Comparison of ENCODE assay signal across 11 cellular contexts in genomic region chr20:63472159-63472811, GRCh38. TPM values are rescaled to one million over a fixed set of nuclear protein-coding genes. Genes with fewer than 3 reads are reported as not detected.
A peak's percentile ranks its signal among the peaks of the same experiment; 100 is the strongest.
DNase-seq lines count a peak whose midpoint lies in the region; ATAC-seq and TF ChIP-seq lines count a peak whose summit lies in the region.
"Had no signal": no experiment of that assay in that cellular context is flagged by ENCODE, and none has a peak within 500 bp of the region (broad histone marks: within the 10 kb centered on the region; RNA-seq: fewer than 3 reads in every experiment).

Gene KCNQ2 (minus strand): TSS chr20:63472655. CDS start chr20:63472463, 192 bp downstream.

- H3K36me3 Mint-ChIP-seq in activated CD8-positive, alpha-beta T cell treated with anti-CD3 and anti-CD28 coated beads for 36 hours (ENCODE audit: low read depth) = no peaks in the 10 kb centered on the region
- no peaks in the 10 kb centered on the region for H3K36me3 Mint-ChIP-seq in activated CD8-positive, alpha-beta T cell treated with anti-CD3 and anti-CD28 coated beads, Interleukin-2, amount 10 ng/mL, durations not matched to agents 7 days and 5 days (ENCODE audit: low read depth)
- H3K36me3 Mint-ChIP-seq in glutamatergic neuron (ENCODE audit: unreplicated experiment) = no peaks in the 10 kb centered on the region

- H3K27me3 Mint-ChIP-seq in activated CD8-positive, alpha-beta T cell treated with anti-CD3 and anti-CD28 coated beads for 36 hours = peaks cover 35% of the 10 kb centered on the region
- peaks cover 19% of the 10 kb centered on the region for H3K27me3 Mint-ChIP-seq in activated CD8-positive, alpha-beta T cell treated with anti-CD3 and anti-CD28 coated beads, Interleukin-2, amount 10 ng/mL, durations not matched to agents 7 days and 5 days (ENCODE audit: low read depth)
- H3K27me3 Mint-ChIP-seq in glutamatergic neuron (ENCODE audit: unreplicated experiment) = peaks cover 8% of the 10 kb centered on the region

- peaks cover 8% of the 10 kb centered on the region for H3K4me1 Mint-ChIP-seq in activated CD8-positive, alpha-beta T cell treated with anti-CD3 and anti-CD28 coated beads for 36 hours (ENCODE audit: low read depth)
- H3K4me1 Mint-ChIP-seq in activated CD8-positive, alpha-beta T cell treated with anti-CD3 and anti-CD28 coated beads, Interleukin-2, amount 10 ng/mL, durations not matched to agents 7 days and 5 days (ENCODE audit: low read depth) = peaks cover 1% of the 10 kb centered on the region
- H3K4me1 Mint-ChIP-seq in glutamatergic neuron (ENCODE audit: low read depth, unreplicated experiment) = peaks cover 23% of the 10 kb centered on the region

- 0 to 2% (median 1%) methylated on average over 6 to 87 of the region's 88 CpGs for WGBS in spleen, 5 donors
- WGBS in ovary, 3 donors = 1% methylated on average over 25 to 87 of the region's 88 CpGs

- H3K9me3 ChIP-seq in spleen (no peaks in the 10 kb centered on the region), ovary (no peaks in the 10 kb centered on the region)

- POLR2A ChIA-PET in activated CD8-positive, alpha-beta T cell treated with anti-CD3 and anti-CD28 coated beads for 36 hours (lab: Charles Lee) = interaction anchor here (1.2 kb wide), 1 partner anchor 27 kb away, joined by 3 read pairs; no protein-coding TSS in a partner anchor
- POLR2A ChIA-PET in activated CD8-positive, alpha-beta T cell treated with anti-CD3 and anti-CD28 coated beads, Interleukin-2, amount 10 ng/mL, durations not matched to agents 7 days and 5 days (lab: Charles Lee) = no interaction called here

- intact Hi-C loops in activated CD8-positive, alpha-beta T cell treated with anti-CD3 and anti-CD28 coated beads for 36 hours (cut with micrococcal nuclease) = no loop called here
- intact Hi-C loops in spleen (cut with DNase I; ENCODE audit: low total_unique reads) = no loop called here
- intact Hi-C loops in ovary (cut with DNase I) = no loop called here

- TF ChIP-seq CTCF in activated CD8-positive, alpha-beta T cell treated with anti-CD3 and anti-CD28 coated beads for 36 hours (IDR thresholded peaks at IDR 0.05) = no peak
- no peak for TF ChIP-seq CTCF in glutamatergic neuron (IDR thresholded peaks at IDR 0.05; ENCODE audit: partially characterized antibody, unreplicated experiment)
- no peak for TF ChIP-seq CTCF in spleen (IDR thresholded peaks at IDR 0.05 in 8 of 11, conservative IDR thresholded peaks at IDR 0.05 in 3 of 11)
- TF ChIP-seq CTCF in ovary (IDR thresholded peaks at IDR 0.05) = no peak

- no peak for ATAC-seq in activated CD8-positive, alpha-beta T cell treated with anti-CD3 and anti-CD28 coated beads for 36 hours
- ATAC-seq in activated CD8-positive, alpha-beta T cell treated with anti-CD3 and anti-CD28 coated beads, Interleukin-2, amount 10 ng/mL, durations not matched to agents 7 days and 5 days = no peak

- CTCF ChIA-PET in activated CD8-positive, alpha-beta T cell treated with anti-CD3 and anti-CD28 coated beads for 36 hours (lab: Charles Lee) = no interaction called here
- CTCF ChIA-PET in activated CD8-positive, alpha-beta T cell treated with anti-CD3 and anti-CD28 coated beads, Interleukin-2, amount 10 ng/mL, durations not matched to agents 7 days and 5 days (lab: Charles Lee) = no interaction called here

- no peak within 1 kb of the TSS for H3K27ac Mint-ChIP-seq in activated CD8-positive, alpha-beta T cell treated with anti-CD3 and anti-CD28 coated beads for 36 hours
- no peak within 1 kb of the TSS for H3K27ac Mint-ChIP-seq in activated CD8-positive, alpha-beta T cell treated with anti-CD3 and anti-CD28 coated beads, Interleukin-2, amount 10 ng/mL, durations not matched to agents 7 days and 5 days
- no peak within 1 kb of the TSS for H3K27ac Mint-ChIP-seq in glutamatergic neuron (ENCODE audit: unreplicated experiment)

- H3K36me3 ChIP-seq in spleen = no peaks in the 10 kb centered on the region
- no peaks in the 10 kb centered on the region for H3K36me3 ChIP-seq in ovary

- no peak for TF ChIP-seq EP300 in ovary (IDR thresholded peaks at IDR 0.05)

- H3K27me3 ChIP-seq in spleen (replicated peaks in 1 of 7) (peaks cover 3 to 98% (median 92%) of the 10 kb centered on the region in 7 donors), ovary (peaks cover 2% of the 10 kb centered on the region)

- H3K9me3 Mint-ChIP-seq in activated CD8-positive, alpha-beta T cell treated with anti-CD3 and anti-CD28 coated beads for 36 hours = no peaks in the 10 kb centered on the region
- H3K9me3 Mint-ChIP-seq in activated CD8-positive, alpha-beta T cell treated with anti-CD3 and anti-CD28 coated beads, Interleukin-2, amount 10 ng/mL, durations not matched to agents 7 days and 5 days (ENCODE audit: insufficient read depth) = no peaks in the 10 kb centered on the region
- peaks cover 4% of the 10 kb centered on the region for H3K9me3 Mint-ChIP-seq in glutamatergic neuron (ENCODE audit: unreplicated experiment)

- no peak for TF ChIP-seq POLR2A in spleen (IDR thresholded peaks at IDR 0.05)
- TF ChIP-seq POLR2A in ovary (IDR thresholded peaks at IDR 0.05) = no peak

- peaks cover 0 to 27% (median 14%) of the 10 kb centered on the region in 6 donors for H3K4me1 ChIP-seq in spleen
- no peaks in the 10 kb centered on the region for H3K4me1 ChIP-seq in ovary (ENCODE audit: insufficient read depth)

- no peak within 1 kb of the TSS for H3K27ac ChIP-seq in spleen
- H3K27ac ChIP-seq in ovary = no peak within 1 kb of the TSS
- H3K27ac ChIP-seq: KMS-11 had no signal

- no peak within 1 kb of the TSS for H3K4me3 Mint-ChIP-seq in activated CD8-positive, alpha-beta T cell treated with anti-CD3 and anti-CD28 coated beads for 36 hours
- H3K4me3 Mint-ChIP-seq in activated CD8-positive, alpha-beta T cell treated with anti-CD3 and anti-CD28 coated beads, Interleukin-2, amount 10 ng/mL, durations not matched to agents 7 days and 5 days = no peak within 1 kb of the TSS
- H3K4me3 Mint-ChIP-seq in glutamatergic neuron (ENCODE audit: unreplicated experiment) = no peak within 1 kb of the TSS

- DNase-seq in activated CD8-positive, alpha-beta T cell treated with anti-CD3 and anti-CD28 coated beads for 36 hours = peak; percentile 22
- DNase-seq in activated CD8-positive, alpha-beta T cell treated with anti-CD3 and anti-CD28 coated beads, Interleukin-2, amount 10 ng/mL, durations not matched to agents 7 days and 5 days = no peak
- DNase-seq in NCI-H2171 treated with DMSO at 0.1 percent for 48 hours (lab: John Stamatoyannopoulos, UW) (peak; percentile 60), glutamatergic neuron (peak; percentile 79), spleen (no peak), NCI-H2081 treated with DMSO at 0.1 percent for 48 hours (lab: John Stamatoyannopoulos, UW) (no peak), NCI-H345 (lab: John Stamatoyannopoulos, UW) (no peak), ovary (no peak)
- DNase-seq: activated effector memory CD4-positive, alpha-beta T cell treated with anti-CD3 and anti-CD28 coated beads, Interleukin-2, amount 50 U/mL, for 16 hours had no signal

- peak within 1 kb of the TSS in 6 of 8 donors; percentile 10 to 63 (median 22) for H3K4me3 ChIP-seq in spleen
- no peak within 1 kb of the TSS for H3K4me3 ChIP-seq in ovary

RNA-seq across cellular contexts. Expression of gene KCNQ2, which starts in this region (rescaled TPM):
- total RNA-seq in activated CD8-positive, alpha-beta T cell treated with anti-CD3 and anti-CD28 coated beads for 36 hours = not detected
- total RNA-seq in activated CD8-positive, alpha-beta T cell treated with anti-CD3 and anti-CD28 coated beads, Interleukin-2, amount 10 ng/mL, durations not matched to agents 7 days and 5 days = not detected
- total RNA-seq in glutamatergic neuron (ENCODE audit: unreplicated experiment) = 354 TPM
- 1 to 10 TPM in 2 of 7 donors, under 1 TPM in 3, not detected in 2; 0.26 to 3.5 (median 0.65) TPM for total RNA-seq in spleen
- under 1 TPM; 0.13 to 0.39 (median 0.39) TPM for polyA plus RNA-seq in spleen
- not detected for total RNA-seq in ovary
- polyA plus RNA-seq in ovary = not detected
- total RNA-seq: glomerular endothelial cell had no signal

Comparison
In these comparisons a context has a peak if more than half of its experiments do, and no peak if none do; other contexts are left out.
1. RNA of gene KCNQ2 (total RNA-seq): 354 TPM in glutamatergic neuron (single experiment); 0.26 to 3.5 TPM in spleen, not detected in activated CD8-positive, alpha-beta T cell treated with anti-CD3 and anti-CD28 coated beads, Interleukin-2, amount 10 ng/mL, durations not matched to agents 7 days and 5 days, not detected in activated CD8-positive, alpha-beta T cell treated with anti-CD3 and anti-CD28 coated beads for 36 hours and not detected in ovary; every median in the first group is over 10 times any median in the second.
2. Peak in DNase-seq in activated CD8-positive, alpha-beta T cell treated with anti-CD3 and anti-CD28 coated beads for 36 hours; RNA of the gene not detected or under 1 TPM.
3. DNase-seq: peak in NCI-H2171 treated with DMSO at 0.1 percent for 48 hours (single experiment) and glutamatergic neuron (single experiment); none in activated CD8-positive, alpha-beta T cell treated with anti-CD3 and anti-CD28 coated beads, Interleukin-2, amount 10 ng/mL, durations not matched to agents 7 days and 5 days (single experiment), spleen (single experiment), NCI-H2081 treated with DMSO at 0.1 percent for 48 hours (single experiment), NCI-H345 (single experiment) and ovary (0 of 5).